16 cellular contexts compared by ENCODE assay signal in the genomic region with DNA sequence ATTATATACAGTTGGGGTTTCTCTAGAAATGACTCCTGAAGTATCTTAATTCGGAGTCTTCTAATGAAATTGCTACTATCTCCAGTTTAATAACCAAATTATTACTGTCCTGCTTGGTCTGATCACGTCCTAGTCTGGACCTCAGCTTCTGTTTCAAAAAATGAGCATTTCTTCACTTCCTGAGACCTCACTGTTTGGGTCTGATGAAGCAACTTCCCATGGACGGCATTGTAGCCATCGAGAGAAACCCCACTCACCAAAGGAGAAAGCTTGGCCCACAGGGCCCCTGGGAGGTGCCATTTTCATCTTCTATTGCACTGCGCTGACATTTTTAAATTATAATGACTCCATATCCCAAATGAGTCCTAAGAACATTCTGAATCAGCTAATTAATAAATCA.
A peak's percentile ranks its signal among the peaks of the same experiment; 100 is the strongest.
DNase-seq lines count a peak whose midpoint lies in the region; TF ChIP-seq lines count a peak whose summit lies in the region.
"Had no signal": no experiment of that assay in that cellular context is flagged by ENCODE, and none has a peak within 500 bp of the region (broad histone marks: within the 10 kb centered on the region; RNA-seq: fewer than 3 reads in every experiment).

No MANE protein-coding gene starts in this region.

- H3K4me1 Mint-ChIP-seq in CD14-positive monocyte = peaks cover 54% of the 10 kb centered on the region

- peaks cover 55 to 59% of the 10 kb centered on the region in 2 experiments for H3K4me1 ChIP-seq in neutrophil (ENCODE audit: control insufficient read depth in 1 of 2, insufficient read depth in 1 of 2, low read depth in 1 of 2, low read length in 1 of 2)

- peak overlapping the region; percentile 72 to 88 (median 78) for H3K27ac Mint-ChIP-seq in CD14-positive monocyte

- no peaks in the 10 kb centered on the region for H3K36me3 ChIP-seq in neutrophil

- H3K4me3 ChIP-seq in neutrophil (ENCODE audit: low read depth in 1 of 2, low read length in 1 of 2) = peak overlapping the region in 1 of 2 experiments; percentile 16
- H3K4me3 ChIP-seq: SK-N-MC had no signal

- no peaks in the 10 kb centered on the region for H3K27me3 Mint-ChIP-seq in CD14-positive monocyte (ENCODE audit: low read depth in 3 of 3)

- peak overlapping the region in 1 of 2 donors; percentile 57 for H3K4me3 Mint-ChIP-seq in CD14-positive monocyte

- DNase-seq in CD14-positive monocyte (ENCODE audit: low spot score) (no peak), MV-4-11 (lab: John Stamatoyannopoulos, UW) (peak; percentile 49), SKM-1 (lab: John Stamatoyannopoulos, UW; ENCODE audit: unreplicated experiment) (peak; percentile 37), NCI-H1694 (lab: John Stamatoyannopoulos, UW) (no peak), GM03348 (ENCODE audit: low spot score) (no peak), glomerular visceral epithelial cell (ENCODE audit: extremely low spot score) (no peak)
- DNase-seq: Karpas-422, NCI-H1092 treated with DMSO at 0.1 percent for 48 hours, NCI-H1436 treated with DMSO at 0.1 percent for 48 hours, NCI-H226, NCI-H510A treated with DMSO at 0.1 percent for 48 hours, NCI-H748 treated with DMSO at 0.1 percent for 48 hours, Right ventricle myocardium superior had no signal

- H3K36me3 Mint-ChIP-seq in CD14-positive monocyte = peaks cover 5 to 14% of the 10 kb centered on the region in 2 donors

- no peaks in the 10 kb centered on the region for H3K27me3 ChIP-seq in neutrophil

- intact Hi-C loops in CD14-positive monocyte (cut with micrococcal nuclease) = no loop called here

- H3K9me3 ChIP-seq in neutrophil = no peaks in the 10 kb centered on the region

- H3K27ac ChIP-seq in neutrophil = peak overlapping the region; percentile 74
- H3K27ac ChIP-seq: C4-2B, SK-N-MC had no signal

- H3K9me3 Mint-ChIP-seq in CD14-positive monocyte = no peaks in the 10 kb centered on the region

- TF ChIP-seq CTCF in CD14-positive monocyte (IDR thresholded peaks at IDR 0.05) = no peak
- TF ChIP-seq CTCF in neutrophil (IDR thresholded peaks at IDR 0.05) = no peak

Comparison
In these comparisons a context has a peak if more than half of its experiments do, and no peak if none do; other contexts are left out.
1. DNase-seq: peak in MV-4-11 (single experiment) and SKM-1 (single experiment); none in CD14-positive monocyte (single experiment), NCI-H1694 (single experiment), GM03348 (single experiment) and glomerular visceral epithelial cell (single experiment).